In genomic region chr11:75330279-75330678, GRCh38 we compare ENCODE assay signal across 11 cellular contexts. TPM values are rescaled to one million over a fixed set of nuclear protein-coding genes. Genes with fewer than 3 reads are reported as not detected.
A peak's percentile ranks its signal among the peaks of the same experiment; 100 is the strongest.
DNase-seq lines count a peak whose midpoint lies in the region; ATAC-seq, FAIRE-seq and TF ChIP-seq lines count a peak whose summit lies in the region.
"Had no signal": no experiment of that assay in that cellular context is flagged by ENCODE, and none has a peak within 500 bp of the region (broad histone marks: within the 10 kb centered on the region; RNA-seq: fewer than 3 reads in every experiment).

No MANE protein-coding gene starts in this region.

- CTCF ChIA-PET in CD8-positive, alpha-beta T cell (lab: Charles Lee): interaction anchor here (1.0 to 13.4 kb wide), 7 partner anchors 10 to 201 kb away, joined by 3 to 122 read pairs (median 4); partner anchors contain the start of gene ARRB1
- CTCF ChIA-PET in naive thymus-derived CD4-positive, alpha-beta T cell (lab: Charles Lee): interaction anchor here (0.6 to 9.7 kb wide), 5 partner anchors 10 to 54 kb away, joined by 5 to 92 read pairs (median 33); partner anchors contain the start of gene ARRB1

- peak overlapping the region; percentile 41; the same call in 1 of the 2 replicates for H3K9ac ChIP-seq in HUES64 (ENCODE audit: low read depth, low read length)
- no peak overlapping the region for H3K9ac ChIP-seq in MM.1S (ENCODE audit: low read length)

- H3K4me1 Mint-ChIP-seq in CD8-positive, alpha-beta T cell (ENCODE audit: low read depth): peaks cover 72% of the 10 kb centered on the region
- peaks cover 45% of the 10 kb centered on the region for H3K4me1 Mint-ChIP-seq in central memory CD8-positive, alpha-beta T cell
- H3K4me1 Mint-ChIP-seq in naive thymus-derived CD4-positive, alpha-beta T cell: peaks cover 48 to 87% (median 73%) of the 10 kb centered on the region in 7 donors

- H3K9me3 ChIP-seq in CD8-positive, alpha-beta T cell (ENCODE audit: low read length): no peaks in the 10 kb centered on the region
- no peaks in the 10 kb centered on the region for H3K9me3 ChIP-seq in HUES64 (ENCODE audit: insufficient read depth, low read depth, low read length)
- H3K9me3 ChIP-seq in naive thymus-derived CD4-positive, alpha-beta T cell (ENCODE audit: control insufficient read depth in 2 of 3, low read length in 3 of 3): no peaks in the 10 kb centered on the region
- H3K9me3 ChIP-seq in MM.1S (replicated peaks; ENCODE audit: insufficient read depth, low read length): no peaks in the 10 kb centered on the region

- peaks cover 9% of the 10 kb centered on the region for H3K36me3 Mint-ChIP-seq in CD8-positive, alpha-beta T cell
- H3K36me3 Mint-ChIP-seq in central memory CD8-positive, alpha-beta T cell (ENCODE audit: insufficient read depth): peaks cover 3% of the 10 kb centered on the region
- H3K36me3 Mint-ChIP-seq in naive thymus-derived CD4-positive, alpha-beta T cell: peaks cover 4 to 25% (median 10%) of the 10 kb centered on the region in 5 donors

- H3K9me3 Mint-ChIP-seq in CD8-positive, alpha-beta T cell: no peaks in the 10 kb centered on the region
- H3K9me3 Mint-ChIP-seq in central memory CD8-positive, alpha-beta T cell: no peaks in the 10 kb centered on the region
- H3K9me3 Mint-ChIP-seq in naive thymus-derived CD4-positive, alpha-beta T cell: peaks cover 0 to 5% (median 0%) of the 10 kb centered on the region in 11 donors
- H3K9me3 Mint-ChIP-seq: dendritic cell treated with granulocyte-macrophage colony-stimulating factor and Interleukin-4, amounts not matched to agents 40 ng/mL and 50 ng/mL, for 4 days had no signal

- ATAC-seq in CD8-positive, alpha-beta T cell: no peak
- ATAC-seq in central memory CD8-positive, alpha-beta T cell (replicated peaks; ENCODE audit: extremely low read depth, poor library complexity, severe bottlenecking): no peak
- ATAC-seq in naive thymus-derived CD4-positive, alpha-beta T cell: no peak
- no peak for ATAC-seq in esophagus mucosa

- H3K9me2 ChIP-seq in MM.1S (replicated peaks; ENCODE audit: insufficient read depth, low read length): no peaks in the 10 kb centered on the region

- no peak overlapping the region for H3K4me3 Mint-ChIP-seq in CD8-positive, alpha-beta T cell
- no peak overlapping the region for H3K4me3 Mint-ChIP-seq in central memory CD8-positive, alpha-beta T cell
- H3K4me3 Mint-ChIP-seq in naive thymus-derived CD4-positive, alpha-beta T cell: peak overlapping the region in 9 of 10 donors; percentile 21 to 75 (median 57)
- H3K4me3 Mint-ChIP-seq: dendritic cell treated with granulocyte-macrophage colony-stimulating factor and Interleukin-4, amounts not matched to agents 40 ng/mL and 50 ng/mL, for 4 days had no signal

- H3K27me3 Mint-ChIP-seq in CD8-positive, alpha-beta T cell (ENCODE audit: low read depth): no peaks in the 10 kb centered on the region
- H3K27me3 Mint-ChIP-seq in central memory CD8-positive, alpha-beta T cell: no peaks in the 10 kb centered on the region
- no peaks in the 10 kb centered on the region for H3K27me3 Mint-ChIP-seq in naive thymus-derived CD4-positive, alpha-beta T cell
- H3K27me3 Mint-ChIP-seq: dendritic cell treated with granulocyte-macrophage colony-stimulating factor and Interleukin-4, amounts not matched to agents 40 ng/mL and 50 ng/mL, for 4 days had no signal

- no peaks in the 10 kb centered on the region for H3K36me3 ChIP-seq in CD8-positive, alpha-beta T cell (ENCODE audit: insufficient read depth, low read length)
- H3K36me3 ChIP-seq in HUES64 (ENCODE audit: insufficient read depth, low read length): no peaks in the 10 kb centered on the region
- H3K36me3 ChIP-seq in naive thymus-derived CD4-positive, alpha-beta T cell (ENCODE audit: control insufficient read depth in 2 of 3, insufficient read depth in 3 of 3, low read length in 3 of 3): no peaks in the 10 kb centered on the region
- no peaks in the 10 kb centered on the region for H3K36me3 ChIP-seq in MM.1S (replicated peaks; ENCODE audit: insufficient read depth, low read length)

- H3F3A ChIP-seq in MM.1S (ENCODE audit: insufficient read depth, low read length): no peaks in the 10 kb centered on the region

- no peaks in the 10 kb centered on the region for H4K20me1 ChIP-seq in MM.1S (ENCODE audit: insufficient read depth, low read length)

- H3K27ac ChIP-seq in CD8-positive, alpha-beta T cell (ENCODE audit: low read depth, low read length): no peak overlapping the region
- H3K27ac ChIP-seq in HUES64 (ENCODE audit: low read depth, low read length) (peak overlapping the region; percentile 98), MM.1S (ENCODE audit: low read length) (no peak overlapping the region)
- H3K27ac ChIP-seq in naive thymus-derived CD4-positive, alpha-beta T cell (ENCODE audit: low read depth, low read length): peak overlapping the region; percentile 58

- H2AFZ ChIP-seq in MM.1S (ENCODE audit: low read length): no peak overlapping the region

- 46% methylated on average over 1 of the region's 1 CpG for WGBS in HUES64

- peak overlapping the region; percentile 90 for H3K27ac Mint-ChIP-seq in CD8-positive, alpha-beta T cell
- H3K27ac Mint-ChIP-seq in central memory CD8-positive, alpha-beta T cell (ENCODE audit: low read depth): peak overlapping the region; percentile 20
- peak overlapping the region; percentile 79 to 96 (median 91) for H3K27ac Mint-ChIP-seq in naive thymus-derived CD4-positive, alpha-beta T cell

- H3K4me1 ChIP-seq in CD8-positive, alpha-beta T cell (ENCODE audit: insufficient read depth, low read length): peaks cover 61% of the 10 kb centered on the region
- peaks cover 48% of the 10 kb centered on the region for H3K4me1 ChIP-seq in HUES64 (ENCODE audit: insufficient read depth, low read length)
- peaks cover 16 to 49% of the 10 kb centered on the region in 2 donors for H3K4me1 ChIP-seq in naive thymus-derived CD4-positive, alpha-beta T cell (ENCODE audit: control insufficient read depth in 2 of 2, insufficient read depth in 2 of 2, low read length in 2 of 2)
- no peaks in the 10 kb centered on the region for H3K4me1 ChIP-seq in MM.1S (ENCODE audit: low read length)

- POLR2A ChIA-PET in CD8-positive, alpha-beta T cell (lab: Charles Lee): interaction anchor here (0.7 to 4.4 kb wide), 4 partner anchors 8 to 22 kb away, joined by 3 to 22 read pairs (median 4); partner anchors contain the start of gene ARRB1
- POLR2A ChIA-PET in naive thymus-derived CD4-positive, alpha-beta T cell (lab: Charles Lee): interaction anchor here (0.6 to 8.4 kb wide), 9 partner anchors 11 to 71 kb away, joined by 3 to 94 read pairs (median 5); partner anchors contain the start of gene ARRB1

- intact Hi-C loops in CD8-positive, alpha-beta T cell (cut with DNase I, micrococcal nuclease): no loop called here
- intact Hi-C loops in naive thymus-derived CD4-positive, alpha-beta T cell (cut with micrococcal nuclease): no loop called here

- FAIRE-seq in HTR-8/SVneo (lab: Jason Lieb, UNC): no peak

- no peaks in the 10 kb centered on the region for H3K27me3 ChIP-seq in CD8-positive, alpha-beta T cell (ENCODE audit: insufficient read depth, low read length)
- no peaks in the 10 kb centered on the region for H3K27me3 ChIP-seq in HUES64 (ENCODE audit: insufficient read depth, low read length)
- H3K27me3 ChIP-seq in naive thymus-derived CD4-positive, alpha-beta T cell (ENCODE audit: control insufficient read depth in 2 of 2, insufficient read depth in 2 of 2, low read length in 2 of 2): no peaks in the 10 kb centered on the region
- H3K27me3 ChIP-seq in MM.1S (replicated peaks; ENCODE audit: insufficient read depth, low read length): no peaks in the 10 kb centered on the region

- no peak for TF ChIP-seq CTCF in CD8-positive, alpha-beta T cell (IDR thresholded peaks at IDR 0.05)
- TF ChIP-seq CTCF in MM.1S (IDR thresholded peaks at IDR 0.05; ENCODE audit: low read length): no peak

- H3K4me3 ChIP-seq in CD8-positive, alpha-beta T cell (ENCODE audit: low read depth, low read length): no peak overlapping the region
- no peak overlapping the region for H3K4me3 ChIP-seq in HUES64 (ENCODE audit: low read length)
- H3K4me3 ChIP-seq in naive thymus-derived CD4-positive, alpha-beta T cell (ENCODE audit: low read length): no peak overlapping the region
- H3K4me3 ChIP-seq in MM.1S (ENCODE audit: low read length): no peak overlapping the region

- no peak for DNase-seq in CD8-positive, alpha-beta T cell
- DNase-seq in central memory CD8-positive, alpha-beta T cell (ENCODE audit: low spot score in 2 of 2): no peak
- DNase-seq in naive thymus-derived CD4-positive, alpha-beta T cell: no peak
- DNase-seq in MM.1S (no peak), HTR-8/SVneo (ENCODE audit: insufficient read length, low spot score) (no peak)
- no peak for DNase-seq in stimulated activated CD4-positive, alpha-beta T cell treated with anti-CD3 and anti-CD28 coated beads, Interleukin-4, amount 100 ng/mL, for 4 hours
- DNase-seq: NCI-H2029 treated with DMSO at 0.1 percent for 48 hours, SIG-M5 had no signal

- H3K4me2 ChIP-seq in MM.1S (ENCODE audit: low read depth, low read length): no peak overlapping the region

- no peaks in the 10 kb centered on the region for H3K79me2 ChIP-seq in MM.1S (ENCODE audit: low read length)

RNA-seq across cellular contexts. Expression of gene ARRB1, which starts 21.2 kb away (rescaled TPM):
- 10 to 100 TPM; 25.1 to 26.5 TPM for total RNA-seq in CD8-positive, alpha-beta T cell
- polyA plus RNA-seq in HUES64 (2013, experiment 1 of 2): 23.4 TPM
- polyA plus RNA-seq in HUES64 (2013, experiment 2 of 2): 30.1 TPM
- total RNA-seq in naive thymus-derived CD4-positive, alpha-beta T cell: 100 to 1,000 TPM in 1 of 5 experiments, 10 to 100 TPM in 4; 47.8 to 104 (median 63.9) TPM
- 1 to 10 TPM; 7.5 to 9.0 TPM for polyA plus RNA-seq in naive thymus-derived CD4-positive, alpha-beta T cell
- total RNA-seq in esophagus mucosa: 7.6 TPM

Comparison
In these comparisons a context has a peak if more than half of its experiments do, and no peak if none do; other contexts are left out.
1. H3K27ac ChIP-seq: peak in HUES64 (single experiment) and naive thymus-derived CD4-positive, alpha-beta T cell (single experiment); none in CD8-positive, alpha-beta T cell (single experiment) and MM.1S (single experiment).
2. H3K27ac Mint-ChIP-seq: peak in every context shown above with its lines; median percentile 91 in naive thymus-derived CD4-positive, alpha-beta T cell; 90 in CD8-positive, alpha-beta T cell; 20 in central memory CD8-positive, alpha-beta T cell.
3. H3K4me3 Mint-ChIP-seq: peak in naive thymus-derived CD4-positive, alpha-beta T cell (9 of 10); none in CD8-positive, alpha-beta T cell (single experiment) and central memory CD8-positive, alpha-beta T cell (single experiment).